In genomic region chr14:34257505-34257904, GRCh38 we compare ENCODE assay signal across 21 cellular contexts.
"Had no signal": no experiment of that assay in that cellular context is flagged by ENCODE, and none has a peak within 500 bp of the region (broad histone marks: within the 10 kb centered on the region; RNA-seq: fewer than 3 reads in every experiment).

No MANE protein-coding gene starts in this region.

- H3K9me3 ChIP-seq: ascending aorta, breast epithelium, colonic mucosa, esophagus squamous epithelium, heart left ventricle, left lung, sigmoid colon, vagina had no signal

- H3K4me1 Mint-ChIP-seq: natural killer cell had no signal

- H3K36me3 ChIP-seq: ascending aorta, breast epithelium, colonic mucosa, esophagus squamous epithelium, heart left ventricle, left lung, sigmoid colon, vagina had no signal

- H3K4me3 Mint-ChIP-seq: natural killer cell had no signal

- DNase-seq: activated CD4-positive, alpha-beta T cell treated with anti-CD3 and anti-CD28 coated beads for 1 hour; activated gamma-delta T cell treated with Interleukin-2 at 50 U/mL for 16 hours; activated T-cell treated with anti-CD3 and anti-CD28 coated beads, Interleukin-2, amount 50 U/mL, for 1 hour; colonic mucosa; dorsolateral prefrontal cortex; esophagus squamous epithelium; heart left ventricle; left lung; midbrain; natural killer cell; retina; sigmoid colon; stimulated activated CD4-positive, alpha-beta T cell treated with anti-CD3 and anti-CD28 coated beads, Interleukin-4, amount 100 ng/mL, for 1 hour; stimulated activated naive CD4-positive, alpha-beta T cell treated with Interleukin-2 at 50 U/mL for 16 hours; T-helper 9 cell had no signal

- H3K27me3 ChIP-seq: ascending aorta, breast epithelium, colonic mucosa, dorsolateral prefrontal cortex, esophagus squamous epithelium, heart left ventricle, left lung, sigmoid colon, vagina had no signal

- H3K27ac Mint-ChIP-seq: activated naive CD4-positive, alpha-beta T cell treated with anti-CD3 and anti-CD28 coated beads, Interleukin-2, amount 50 U/mL, for 72 hours; natural killer cell; progenitor cell of endocrine pancreas had no signal

- H3K4me1 ChIP-seq: ascending aorta, breast epithelium, colonic mucosa, left lung had no signal

- H3K27ac ChIP-seq: ascending aorta, breast epithelium, colonic mucosa, dorsolateral prefrontal cortex, esophagus squamous epithelium, heart left ventricle, left lung, vagina had no signal

- H3K4me3 ChIP-seq: ascending aorta, breast epithelium, colonic mucosa, dorsolateral prefrontal cortex, esophagus squamous epithelium, heart left ventricle, left lung, lung, sigmoid colon, vagina had no signal

- ATAC-seq: activated naive CD4-positive, alpha-beta T cell treated with anti-CD3 and anti-CD28 coated beads, Interleukin-2, amount 50 U/mL, for 72 hours; natural killer cell had no signal

- H3K36me3 Mint-ChIP-seq: activated naive CD4-positive, alpha-beta T cell treated with anti-CD3 and anti-CD28 coated beads, Interleukin-2, amount 50 U/mL, for 72 hours; natural killer cell had no signal

- H3K9me3 Mint-ChIP-seq: activated naive CD4-positive, alpha-beta T cell treated with anti-CD3 and anti-CD28 coated beads, Interleukin-2, amount 50 U/mL, for 72 hours; natural killer cell had no signal
